ENCODE assay signal across 15 cellular contexts in genomic region chr4:184284742-184285141, GRCh38.
DNase-seq lines count a peak whose midpoint lies in the region; ATAC-seq and TF ChIP-seq lines count a peak whose summit lies in the region.
"Had no signal": no experiment of that assay in that cellular context is flagged by ENCODE, and none has a peak within 500 bp of the region (broad histone marks: within the 10 kb centered on the region; RNA-seq: fewer than 3 reads in every experiment).

No MANE protein-coding gene starts in this region.

- H3F3A ChIP-seq in PC-3 (ENCODE audit: low read length, unreplicated experiment): no peaks in the 10 kb centered on the region

- peak overlapping the region; percentile 100 for H3K27ac ChIP-seq in OCI-LY3 (ENCODE audit: low read length)
- peak overlapping the region in 51 of 59 donors; percentile 34 to 94 (median 85) for H3K27ac ChIP-seq in dorsolateral prefrontal cortex
- H3K27ac ChIP-seq in PC-3 (ENCODE audit: low read length): no peak overlapping the region
- H3K27ac ChIP-seq: RWPE1, SJCRH30 had no signal

- peak overlapping the region; percentile 92 for H3K9ac ChIP-seq in OCI-LY3 (ENCODE audit: low read length)
- no peak overlapping the region for H3K9ac ChIP-seq in PC-3 (ENCODE audit: low read length)

- H3K36me3 Mint-ChIP-seq in activated CD8-positive, alpha-beta memory T cell treated with anti-CD3 and anti-CD28 coated beads, Interleukin-2, amount 10 ng/mL, durations not matched to agents 7 days and 5 days: no peaks in the 10 kb centered on the region

- H3K27me3 Mint-ChIP-seq in activated CD8-positive, alpha-beta memory T cell treated with anti-CD3 and anti-CD28 coated beads, Interleukin-2, amount 10 ng/mL, durations not matched to agents 7 days and 5 days: no peaks in the 10 kb centered on the region

- no peaks in the 10 kb centered on the region for H3K27me3 ChIP-seq in OCI-LY3 (ENCODE audit: low read depth, low read length)
- no peaks in the 10 kb centered on the region for H3K27me3 ChIP-seq in dorsolateral prefrontal cortex
- H3K27me3 ChIP-seq in PC-3 (ENCODE audit: low read length): no peaks in the 10 kb centered on the region
- H3K27me3 ChIP-seq: SJCRH30 had no signal

- H3K4me3 ChIP-seq in OCI-LY3 (ENCODE audit: low read length): peak overlapping the region; percentile 71; the same call in 1 of the 2 replicates
- H3K4me3 ChIP-seq in dorsolateral prefrontal cortex: no peak overlapping the region
- no peak overlapping the region for H3K4me3 ChIP-seq in PC-3 (ENCODE audit: low read length)
- H3K4me3 ChIP-seq: SJCRH30 had no signal

- H3K9me3 Mint-ChIP-seq in activated CD8-positive, alpha-beta memory T cell treated with anti-CD3 and anti-CD28 coated beads, Interleukin-2, amount 10 ng/mL, durations not matched to agents 7 days and 5 days (ENCODE audit: low read depth): no peaks in the 10 kb centered on the region

- H3K4me2 ChIP-seq in OCI-LY3 (ENCODE audit: low read length): peak overlapping the region; percentile 78
- no peak overlapping the region for H3K4me2 ChIP-seq in PC-3 (ENCODE audit: low read length)

- POLR2A ChIA-PET in PC-3 (lab: Charles Lee; ENCODE audit: unreplicated experiment): no interaction called here

- intact Hi-C loops in dorsolateral prefrontal cortex (cut with DNase I): loop anchor here (5.0 kb wide), 2 partner anchors 188 to 253 kb away; partner anchors contain the start of gene IRF2 (in 2 of the 2)
- intact Hi-C loops in PC-3 (cut with micrococcal nuclease): no loop called here

- H4K20me1 ChIP-seq in OCI-LY3 (ENCODE audit: insufficient read depth, low read length): no peaks in the 10 kb centered on the region
- H4K20me1 ChIP-seq in PC-3 (ENCODE audit: low read length): no peaks in the 10 kb centered on the region

- no peaks in the 10 kb centered on the region for H3K9me2 ChIP-seq in PC-3 (replicated peaks; ENCODE audit: low read length)

- BruUV-seq in PC-3 (replicated peaks; lab: Mats Ljungman, UMichigan): no TSS peak

- no peak for DNase-seq in activated CD8-positive, alpha-beta memory T cell treated with anti-CD3 and anti-CD28 coated beads, Interleukin-2, amount 10 ng/mL, durations not matched to agents 7 days and 5 days
- DNase-seq in activated CD8-positive, alpha-beta memory T cell treated with anti-CD3 and anti-CD28 coated beads, Interleukin-2, amount 50 U/mL, for 48 hours: no peak
- DNase-seq in dorsolateral prefrontal cortex (no peak), midbrain (lab: John Stamatoyannopoulos, UW) (no peak), PC-3 (no peak), DMS53 treated with DMSO at 0.1 percent for 48 hours (lab: John Stamatoyannopoulos, UW; ENCODE audit: unreplicated experiment) (no peak)
- no peak for DNase-seq in activated effector memory CD4-positive, alpha-beta T cell treated with Interleukin-2 at 50 U/mL for 16 hours
- DNase-seq: C1 segment of cervical spinal cord, NCI-H1417 treated with DMSO at 0.1 percent for 48 hours, NCI-H2029 treated with DMSO at 0.1 percent for 48 hours, NCI-H524, OCI-M1, SJCRH30 had no signal

- H3K4me1 ChIP-seq in OCI-LY3 (ENCODE audit: low read length) (peaks cover 93% of the 10 kb centered on the region), PC-3 (ENCODE audit: insufficient read depth, low read length) (peaks cover 13% of the 10 kb centered on the region)
- H3K4me1 ChIP-seq: SJCRH30 had no signal

- peaks cover 81% of the 10 kb centered on the region for H3K4me1 Mint-ChIP-seq in activated CD8-positive, alpha-beta memory T cell treated with anti-CD3 and anti-CD28 coated beads, Interleukin-2, amount 10 ng/mL, durations not matched to agents 7 days and 5 days

- H3K27ac Mint-ChIP-seq in activated CD8-positive, alpha-beta memory T cell treated with anti-CD3 and anti-CD28 coated beads, Interleukin-2, amount 10 ng/mL, durations not matched to agents 7 days and 5 days: peak overlapping the region; percentile 48

- H3K4me3 Mint-ChIP-seq in activated CD8-positive, alpha-beta memory T cell treated with anti-CD3 and anti-CD28 coated beads, Interleukin-2, amount 10 ng/mL, durations not matched to agents 7 days and 5 days: no peak overlapping the region

- no peak for ATAC-seq in activated CD8-positive, alpha-beta memory T cell treated with anti-CD3 and anti-CD28 coated beads, Interleukin-2, amount 10 ng/mL, durations not matched to agents 7 days and 5 days
- ATAC-seq in PC-3: no peak

- H2AFZ ChIP-seq in OCI-LY3 (ENCODE audit: low read depth, low read length): no peak overlapping the region
- no peak overlapping the region for H2AFZ ChIP-seq in PC-3 (ENCODE audit: low read length)

- H3K36me3 ChIP-seq in OCI-LY3 (replicated peaks; ENCODE audit: low read depth, low read length) (no peaks in the 10 kb centered on the region), PC-3 (ENCODE audit: low read depth, low read length) (no peaks in the 10 kb centered on the region)
- H3K36me3 ChIP-seq: SJCRH30 had no signal

- TF ChIP-seq CTCF in OCI-LY3 (IDR thresholded peaks at IDR 0.05; ENCODE audit: low read depth, low read length): no peak
- TF ChIP-seq CTCF in dorsolateral prefrontal cortex (IDR thresholded peaks at IDR 0.05 in 54 of 56, conservative IDR thresholded peaks at IDR 0.05 in 2 of 56; ENCODE audit: low read depth in 1 of 56, partially characterized antibody in 56 of 56): no peak
- no peak for TF ChIP-seq CTCF in PC-3 (conservative IDR thresholded peaks at IDR 0.05; ENCODE audit: low read depth, low read length)

- H3K79me2 ChIP-seq in OCI-LY3 (ENCODE audit: low read length): peaks cover 6% of the 10 kb centered on the region; the same call in 1 of the 2 replicates
- H3K79me2 ChIP-seq in PC-3 (ENCODE audit: low read length): no peaks in the 10 kb centered on the region

- CTCF ChIA-PET in activated CD8-positive, alpha-beta memory T cell treated with anti-CD3 and anti-CD28 coated beads, Interleukin-2, amount 10 ng/mL, durations not matched to agents 7 days and 5 days (lab: Charles Lee): interaction anchor here (1.0 to 7.4 kb wide), 3 partner anchors 16 to 133 kb away, joined by 3 to 153 read pairs (median 5); no protein-coding TSS in a partner anchor
- CTCF ChIA-PET in PC-3 (lab: Charles Lee): no interaction called here

- H3K9me3 ChIP-seq in OCI-LY3 (ENCODE audit: insufficient read depth, low read length): no peaks in the 10 kb centered on the region
- H3K9me3 ChIP-seq in PC-3 (ENCODE audit: low read length): no peaks in the 10 kb centered on the region
- H3K9me3 ChIP-seq: SJCRH30 had no signal
